ENCODE assay signal across 9 cellular contexts in the genomic region with DNA sequence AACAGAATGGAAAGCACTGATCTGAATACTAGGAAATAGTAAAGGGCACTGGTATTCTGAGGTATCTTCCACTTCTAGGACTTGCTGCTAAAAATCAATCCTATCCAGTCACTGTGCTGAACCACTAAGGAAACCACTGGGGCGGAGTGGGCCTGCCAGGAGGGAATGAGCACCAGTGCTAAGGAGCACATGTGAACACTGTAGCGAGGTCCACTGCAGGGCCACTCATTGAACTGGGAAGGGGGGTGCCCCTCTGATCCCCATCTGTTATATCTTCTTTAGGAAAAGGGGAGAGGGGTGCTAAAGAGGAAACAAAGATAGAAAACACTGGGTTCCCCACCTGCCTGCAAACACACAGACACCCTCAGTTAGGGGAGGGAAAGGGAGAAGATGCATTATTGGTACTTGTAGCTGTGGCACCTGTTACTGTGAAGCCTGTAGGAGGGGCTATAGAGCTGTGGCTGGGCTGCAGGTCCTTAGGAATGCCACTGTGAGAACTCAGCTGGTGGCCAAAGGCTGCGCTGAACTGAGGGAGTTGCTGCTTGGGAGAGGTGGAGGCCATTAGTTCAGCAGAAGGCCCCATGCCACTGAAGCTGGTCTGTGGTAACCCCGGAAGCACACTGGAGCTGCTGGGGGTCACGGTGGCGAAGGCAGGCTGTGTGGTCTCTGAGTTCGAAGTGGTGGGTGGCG.
A peak's percentile ranks its signal among the peaks of the same experiment; 100 is the strongest.
DNase-seq lines count a peak whose midpoint lies in the region; ATAC-seq, FAIRE-seq and TF ChIP-seq lines count a peak whose summit lies in the region.
"Had no signal": no experiment of that assay in that cellular context is flagged by ENCODE, and none has a peak within 500 bp of the region (broad histone marks: within the 10 kb centered on the region; RNA-seq: fewer than 3 reads in every experiment).

No MANE protein-coding gene starts in this region.

- H3K4me1 ChIP-seq in fibroblast of lung (ENCODE audit: control insufficient read depth, extremely low read depth, insufficient read depth, low read length) = no peaks in the 10 kb centered on the region

- H2AFZ ChIP-seq in fibroblast of lung (ENCODE audit: low read length) = no peak overlapping the region

- peak; percentile 27 for DNase-seq in A172 (ENCODE audit: low spot score)
- DNase-seq in GM12865 (ENCODE audit: low read depth) = peak; percentile 41
- DNase-seq in NCI-H69 (lab: John Stamatoyannopoulos, UW) = peak; percentile 5
- DNase-seq in fibroblast of lung (ENCODE audit: low read depth in 2 of 2) = no peak
- DNase-seq in activated CD4-positive, CD25-positive, alpha-beta regulatory T cell (lab: John Stamatoyannopoulos, UW) = no peak
- DNase-seq in SW 1271 (lab: John Stamatoyannopoulos, UW) = no peak
- no peak for DNase-seq in GM12892 (ENCODE audit: insufficient read length)
- no peak for DNase-seq in T-cell

- POLR2A ChIA-PET in T-cell (lab: Charles Lee) = no interaction called here

- TF ChIP-seq CTCF in GM12865 (IDR thresholded peaks at IDR 0.05; ENCODE audit: insufficient read depth, low read depth, low read length, missing control alignments) (peak; percentile 47), fibroblast of lung (conservative IDR thresholded peaks at IDR 0.05 in 1 of 2, IDR thresholded peaks at IDR 0.05 in 1 of 2; ENCODE audit: low read depth in 1 of 2, low read length in 2 of 2) (peak; percentile 13 to 41)

- H3K36me3 ChIP-seq in fibroblast of lung (ENCODE audit: control insufficient read depth, insufficient read depth, low read length) = peaks cover 3% of the 10 kb centered on the region

- H3K4me1 Mint-ChIP-seq in T-cell = peaks cover 0 to under 1% (median 0%) of the 10 kb centered on the region in 3 donors

- no peaks in the 10 kb centered on the region for H4K20me1 ChIP-seq in fibroblast of lung (ENCODE audit: control insufficient read depth, extremely low read depth, insufficient read depth, low read length)

- no peaks in the 10 kb centered on the region for H3K79me2 ChIP-seq in fibroblast of lung (ENCODE audit: control insufficient read depth, insufficient read depth, low read length)

- no peak overlapping the region for H3K27ac Mint-ChIP-seq in T-cell
- H3K27ac Mint-ChIP-seq: dendritic cell treated with granulocyte-macrophage colony-stimulating factor and Interleukin-4, amounts not matched to agents 40 ng/mL and 50 ng/mL, for 4 days had no signal

- CTCF ChIA-PET in T-cell (lab: Charles Lee) = no interaction called here

- no peaks in the 10 kb centered on the region for H3K27me3 Mint-ChIP-seq in T-cell
- H3K27me3 Mint-ChIP-seq: dendritic cell treated with granulocyte-macrophage colony-stimulating factor and Interleukin-4, amounts not matched to agents 40 ng/mL and 50 ng/mL, for 4 days had no signal

- no peaks in the 10 kb centered on the region for H3K9me3 Mint-ChIP-seq in T-cell
- H3K9me3 Mint-ChIP-seq: dendritic cell treated with granulocyte-macrophage colony-stimulating factor and Interleukin-4, amounts not matched to agents 40 ng/mL and 50 ng/mL, for 4 days had no signal

- H3K36me3 Mint-ChIP-seq in T-cell = peaks cover 68% of the 10 kb centered on the region

- no peak overlapping the region for H3K27ac ChIP-seq in fibroblast of lung (ENCODE audit: insufficient read depth, low read length)

- no peak overlapping the region for H3K9ac ChIP-seq in fibroblast of lung (ENCODE audit: insufficient read depth, low read length)

- no peak overlapping the region for H3K4me2 ChIP-seq in fibroblast of lung (ENCODE audit: extremely low read depth, insufficient read depth, low read length)

- no peaks in the 10 kb centered on the region for H3K9me3 ChIP-seq in fibroblast of lung (ENCODE audit: control insufficient read depth, insufficient read depth, low read depth, low read length)

- TF ChIP-seq POLR2A in GM12892 (IDR thresholded peaks at IDR 0.05; ENCODE audit: low read depth, low read length) = no peak

- no peak overlapping the region for H3K4me3 Mint-ChIP-seq in T-cell
- H3K4me3 Mint-ChIP-seq: dendritic cell treated with granulocyte-macrophage colony-stimulating factor and Interleukin-4, amounts not matched to agents 40 ng/mL and 50 ng/mL, for 4 days had no signal

- H3K4me3 ChIP-seq in GM12865 (ENCODE audit: low read depth, low read length) (no peak overlapping the region), fibroblast of lung (replicated peaks in 1 of 4; ENCODE audit: control extremely low read depth in 1 of 4, insufficient read depth in 1 of 4, low read depth in 3 of 4, low read length in 4 of 4) (no peak overlapping the region)

- no peak for FAIRE-seq in GM12892 (lab: Jason Lieb, UNC)

- no peaks in the 10 kb centered on the region for H3K27me3 ChIP-seq in fibroblast of lung (ENCODE audit: control insufficient read depth, insufficient read depth, low read length)

- no peak for ATAC-seq in T-cell (replicated peaks in 1 of 4)

Comparison
In these comparisons a context has a peak if more than half of its experiments do, and no peak if none do; other contexts are left out.
1. DNase-seq: peak in A172 (single experiment), GM12865 (single experiment) and NCI-H69 (single experiment); none in fibroblast of lung (0 of 2), activated CD4-positive, CD25-positive, alpha-beta regulatory T cell (0 of 4), SW 1271 (0 of 2), GM12892 (single experiment) and T-cell (0 of 34).